In genomic region chr5:87686975-87687374, GRCh38 we compare ENCODE assay signal across 11 cellular contexts.
DNase-seq lines count a peak whose midpoint lies in the region; ATAC-seq and TF ChIP-seq lines count a peak whose summit lies in the region.
"Had no signal": no experiment of that assay in that cellular context is flagged by ENCODE, and none has a peak within 500 bp of the region (broad histone marks: within the 10 kb centered on the region; RNA-seq: fewer than 3 reads in every experiment).

No MANE protein-coding gene starts in this region.

- H3K27ac Mint-ChIP-seq in activated CD4-positive, alpha-beta T cell treated with anti-CD3 and anti-CD28 coated beads for 36 hours: no peak overlapping the region
- no peak overlapping the region for H3K27ac Mint-ChIP-seq in activated T-helper 1 cell treated with anti-CD3 and anti-CD28 coated beads, Interleukin-12 subunit alpha, Interleukin-12 subunit beta, Interleukin-2, Interleukin-4 antibody, amounts not matched to agents 30 ng/mL and 10 ng/mL and 1 ng/mL, durations not matched to agents 14 hours and 24 hours and 36 hours
- H3K27ac Mint-ChIP-seq: T-helper 17 cell had no signal

- H3K4me3 ChIP-seq in testis: no peak overlapping the region

- H3K36me3 Mint-ChIP-seq in activated CD4-positive, alpha-beta T cell treated with anti-CD3 and anti-CD28 coated beads for 36 hours (ENCODE audit: low read depth): no peaks in the 10 kb centered on the region
- no peaks in the 10 kb centered on the region for H3K36me3 Mint-ChIP-seq in activated T-helper 1 cell treated with anti-CD3 and anti-CD28 coated beads, Interleukin-12 subunit alpha, Interleukin-12 subunit beta, Interleukin-2, Interleukin-4 antibody, amounts not matched to agents 30 ng/mL and 10 ng/mL and 1 ng/mL, durations not matched to agents 14 hours and 24 hours and 36 hours (ENCODE audit: low read depth)

- H3K27me3 Mint-ChIP-seq in activated CD4-positive, alpha-beta T cell treated with anti-CD3 and anti-CD28 coated beads for 36 hours: no peaks in the 10 kb centered on the region
- H3K27me3 Mint-ChIP-seq in activated T-helper 1 cell treated with anti-CD3 and anti-CD28 coated beads, Interleukin-12 subunit alpha, Interleukin-12 subunit beta, Interleukin-2, Interleukin-4 antibody, amounts not matched to agents 30 ng/mL and 10 ng/mL and 1 ng/mL, durations not matched to agents 14 hours and 24 hours and 36 hours (ENCODE audit: insufficient read depth): no peaks in the 10 kb centered on the region
- H3K27me3 Mint-ChIP-seq: T-helper 17 cell had no signal

- H3K27ac ChIP-seq in testis: no peak overlapping the region

- H3K36me3 ChIP-seq in testis (ENCODE audit: low read depth, missing control alignments): no peaks in the 10 kb centered on the region

- H3K9me3 ChIP-seq in testis: no peaks in the 10 kb centered on the region

- peaks cover 7% of the 10 kb centered on the region for H3K9me3 Mint-ChIP-seq in activated CD4-positive, alpha-beta T cell treated with anti-CD3 and anti-CD28 coated beads for 36 hours (ENCODE audit: low read depth)
- peaks cover 7% of the 10 kb centered on the region for H3K9me3 Mint-ChIP-seq in activated T-helper 1 cell treated with anti-CD3 and anti-CD28 coated beads, Interleukin-12 subunit alpha, Interleukin-12 subunit beta, Interleukin-2, Interleukin-4 antibody, amounts not matched to agents 30 ng/mL and 10 ng/mL and 1 ng/mL, durations not matched to agents 14 hours and 24 hours and 36 hours

- CTCF ChIA-PET in activated CD4-positive, alpha-beta T cell treated with anti-CD3 and anti-CD28 coated beads for 36 hours (lab: Charles Lee): no interaction called here

- POLR2A ChIA-PET in activated CD4-positive, alpha-beta T cell treated with anti-CD3 and anti-CD28 coated beads for 36 hours (lab: Charles Lee): no interaction called here

- ATAC-seq in GM18861 (IDR thresholded peaks at IDR 0.05; ENCODE audit: unreplicated experiment) (peak; percentile 73), GM21576 (IDR thresholded peaks at IDR 0.05; ENCODE audit: unreplicated experiment) (peak; percentile 88), HG03135 (IDR thresholded peaks at IDR 0.05; ENCODE audit: unreplicated experiment) (peak; percentile 92)
- no peak for ATAC-seq in activated CD4-positive, alpha-beta T cell treated with anti-CD3 and anti-CD28 coated beads for 36 hours
- ATAC-seq: sciatic nerve, T-helper 17 cell had no signal

- intact Hi-C loops in testis (cut with DNase I; ENCODE audit: low total_unique reads): no loop called here
- intact Hi-C loops in activated CD4-positive, alpha-beta T cell treated with anti-CD3 and anti-CD28 coated beads for 36 hours (cut with DNase I, micrococcal nuclease): no loop called here
- intact Hi-C loops in activated T-helper 1 cell treated with anti-CD3 and anti-CD28 coated beads, Interleukin-12 subunit alpha, Interleukin-12 subunit beta, Interleukin-2, Interleukin-4 antibody, amounts not matched to agents 30 ng/mL and 10 ng/mL and 1 ng/mL, durations not matched to agents 14 hours and 24 hours and 36 hours (cut with micrococcal nuclease): no loop called here

- 77 to 96% methylated on average over 1 of the region's 1 CpG for WGBS in testis, 2 donors

- H3K4me1 ChIP-seq in testis: no peaks in the 10 kb centered on the region

- DNase-seq in OCI-M1 (lab: John Stamatoyannopoulos, UW): peak; percentile 73
- no peak for DNase-seq in testis
- DNase-seq in activated CD4-positive, alpha-beta T cell treated with anti-CD3 and anti-CD28 coated beads for 36 hours: no peak
- no peak for DNase-seq in HT-29 (ENCODE audit: low spot score)
- DNase-seq in activated T-helper 1 cell treated with anti-CD3 and anti-CD28 coated beads, Interleukin-12 subunit alpha, Interleukin-12 subunit beta, Interleukin-2, Interleukin-4 antibody, amounts not matched to agents 30 ng/mL and 10 ng/mL and 1 ng/mL, durations not matched to agents 14 hours and 24 hours and 36 hours (ENCODE audit: low spot score): no peak
- DNase-seq: NCI-H1048, T-helper 17 cell had no signal

- no peak overlapping the region for H3K4me3 Mint-ChIP-seq in activated CD4-positive, alpha-beta T cell treated with anti-CD3 and anti-CD28 coated beads for 36 hours
- no peak overlapping the region for H3K4me3 Mint-ChIP-seq in activated T-helper 1 cell treated with anti-CD3 and anti-CD28 coated beads, Interleukin-12 subunit alpha, Interleukin-12 subunit beta, Interleukin-2, Interleukin-4 antibody, amounts not matched to agents 30 ng/mL and 10 ng/mL and 1 ng/mL, durations not matched to agents 14 hours and 24 hours and 36 hours
- H3K4me3 Mint-ChIP-seq: T-helper 17 cell had no signal

- TF ChIP-seq CTCF in testis (IDR thresholded peaks at IDR 0.05): no peak

- no peaks in the 10 kb centered on the region for H3K4me1 Mint-ChIP-seq in activated CD4-positive, alpha-beta T cell treated with anti-CD3 and anti-CD28 coated beads for 36 hours
- H3K4me1 Mint-ChIP-seq in activated T-helper 1 cell treated with anti-CD3 and anti-CD28 coated beads, Interleukin-12 subunit alpha, Interleukin-12 subunit beta, Interleukin-2, Interleukin-4 antibody, amounts not matched to agents 30 ng/mL and 10 ng/mL and 1 ng/mL, durations not matched to agents 14 hours and 24 hours and 36 hours (ENCODE audit: low read depth): no peaks in the 10 kb centered on the region
- H3K4me1 Mint-ChIP-seq: T-helper 17 cell had no signal

- TF ChIP-seq POLR2A in testis (IDR thresholded peaks at IDR 0.05): no peak

- H3K27me3 ChIP-seq in testis: no peaks in the 10 kb centered on the region
